ENCODE assay signal across 20 cellular contexts in genomic region chr3:30123224-30123623, GRCh38.
"Had no signal": no experiment of that assay in that cellular context is flagged by ENCODE, and none has a peak within 500 bp of the region (broad histone marks: within the 10 kb centered on the region; RNA-seq: fewer than 3 reads in every experiment).

No MANE protein-coding gene starts in this region.

- H3K4me3 ChIP-seq: K562 had no signal

- H3K4me1 Mint-ChIP-seq: IgD-negative memory B cell had no signal

- H3K27ac ChIP-seq: KMS-11 had no signal

- H3K9me3 ChIP-seq: SK-N-SH had no signal

- H3K4me3 Mint-ChIP-seq: IgD-negative memory B cell had no signal

- H3K27ac Mint-ChIP-seq: IgD-negative memory B cell had no signal

- DNase-seq: Kasumi-1, MM.1S, NCI-H1048, NCI-H1105, NCI-H1417, NCI-H1436 treated with DMSO at 0.1 percent for 48 hours, NCI-H1694, NCI-H187 treated with DMSO at 0.1 percent for 48 hours, NCI-H2029 treated with DMSO at 0.1 percent for 48 hours, NCI-H2171 treated with DMSO at 0.1 percent for 48 hours, NCI-H345, NCI-H446 treated with DMSO at 0.1 percent for 48 hours, NCI-H526, NCI-H82, RPMI8226, SK-N-SH, SW 1271 had no signal

- H3K9ac ChIP-seq: KMS-11, SK-N-SH had no signal

- H3K27me3 Mint-ChIP-seq: IgD-negative memory B cell had no signal
